Comparison of ENCODE assay signal across 10 cellular contexts in the genomic region with DNA sequence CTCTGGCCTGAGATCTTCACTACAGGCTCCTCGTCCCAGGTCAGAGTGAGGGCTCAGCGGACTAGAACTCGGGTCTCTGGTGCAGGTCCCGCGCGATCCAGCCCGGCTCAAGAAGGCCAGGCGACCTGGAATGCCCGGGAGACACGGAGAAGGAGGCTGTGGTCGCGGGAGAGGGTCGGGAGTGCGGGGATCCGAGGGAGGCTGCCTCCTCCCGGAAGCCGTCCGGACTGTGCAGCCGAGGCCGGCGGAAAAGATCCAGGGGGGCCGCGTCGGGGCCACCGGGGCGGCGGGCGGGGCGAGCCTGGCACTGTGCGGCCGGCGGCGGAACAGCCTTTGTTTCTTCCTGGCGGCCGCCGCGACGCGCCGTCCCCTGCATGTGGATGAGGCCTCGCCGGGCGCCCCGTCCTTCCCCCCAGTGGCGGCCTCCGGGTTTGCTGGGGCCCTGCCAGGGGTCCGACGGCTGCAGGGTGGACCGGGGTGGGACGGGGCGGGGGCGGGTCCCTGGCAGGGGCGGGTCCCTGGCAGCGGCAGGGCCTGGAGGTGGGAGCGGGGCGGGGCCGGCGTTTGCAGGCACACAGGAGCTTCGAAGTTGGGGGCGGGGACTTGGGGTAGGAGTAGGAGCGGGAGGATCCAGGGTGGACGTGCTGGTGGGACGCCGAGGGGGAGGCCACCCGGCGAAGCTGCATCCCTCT. TPM values are rescaled to one million over a fixed set of nuclear protein-coding genes. Genes with fewer than 3 reads are reported as not detected.
DNase-seq lines count a peak whose midpoint lies in the region; ATAC-seq lines count a peak whose summit lies in the region.
"Had no signal": no experiment of that assay in that cellular context is flagged by ENCODE, and none has a peak within 500 bp of the region (broad histone marks: within the 10 kb centered on the region; RNA-seq: fewer than 3 reads in every experiment).

No MANE protein-coding gene starts in this region.

- H3K27ac Mint-ChIP-seq in T-helper 17 cell: no peak overlapping the region
- H3K27ac Mint-ChIP-seq in stimulated activated memory B cell treated with anti-CD40 and anti-IgM and Interleukin-4, amounts not matched to agents 10 μg/mL and 1 μg/mL and 100 μg/mL, for 72 hours: no peak overlapping the region

- peak; percentile 63 for DNase-seq in NCI-H82 (lab: John Stamatoyannopoulos, UW)
- DNase-seq in NCI-H82 treated with DMSO at 0.1 percent for 48 hours (lab: John Stamatoyannopoulos, UW; ENCODE audit: unreplicated experiment): no peak
- DNase-seq in T-helper 17 cell: no peak
- no peak for DNase-seq in OCI-M2 (lab: John Stamatoyannopoulos, UW; ENCODE audit: unreplicated experiment)
- DNase-seq: activated CD4-positive, alpha-beta T cell treated with anti-CD3 and anti-CD28 coated beads for 4 hours had no signal

- no peaks in the 10 kb centered on the region for H3K36me3 ChIP-seq in iPS-18a (ENCODE audit: control insufficient read depth, low read depth, low read length)

- H3K27me3 ChIP-seq in iPS-18a (ENCODE audit: control insufficient read depth, insufficient read depth, low read length): peaks cover 50% of the 10 kb centered on the region

- H3K9me3 ChIP-seq in T-helper 17 cell (ENCODE audit: control insufficient read depth, low read length, poor library complexity, severe bottlenecking): no peaks in the 10 kb centered on the region
- H3K9me3 ChIP-seq in iPS-18a (ENCODE audit: control insufficient read depth, low read depth, low read length): peaks cover 12% of the 10 kb centered on the region

- H3K27ac ChIP-seq in iPS-18a (ENCODE audit: low read length): no peak overlapping the region

- peak overlapping the region; percentile 88 for H3K4me3 Mint-ChIP-seq in T-helper 17 cell
- peak overlapping the region; percentile 14 for H3K4me3 Mint-ChIP-seq in stimulated activated memory B cell treated with anti-CD40 and anti-IgM and Interleukin-4, amounts not matched to agents 10 μg/mL and 1 μg/mL and 100 μg/mL, for 72 hours

- peaks cover 17% of the 10 kb centered on the region for H3K9me3 Mint-ChIP-seq in stimulated activated memory B cell treated with anti-CD40 and anti-IgM and Interleukin-4, amounts not matched to agents 10 μg/mL and 1 μg/mL and 100 μg/mL, for 72 hours

- H3K4me1 Mint-ChIP-seq in T-helper 17 cell: peaks cover 4% of the 10 kb centered on the region
- H3K4me1 Mint-ChIP-seq in stimulated activated memory B cell treated with anti-CD40 and anti-IgM and Interleukin-4, amounts not matched to agents 10 μg/mL and 1 μg/mL and 100 μg/mL, for 72 hours: peaks cover 8% of the 10 kb centered on the region

- peaks cover 55% of the 10 kb centered on the region for H3K27me3 Mint-ChIP-seq in T-helper 17 cell
- peaks cover 74% of the 10 kb centered on the region for H3K27me3 Mint-ChIP-seq in stimulated activated memory B cell treated with anti-CD40 and anti-IgM and Interleukin-4, amounts not matched to agents 10 μg/mL and 1 μg/mL and 100 μg/mL, for 72 hours

- ATAC-seq in T-helper 17 cell: peak; percentile 47
- ATAC-seq in stimulated activated memory B cell treated with anti-CD40 and anti-IgM and Interleukin-4, amounts not matched to agents 10 μg/mL and 1 μg/mL and 100 μg/mL, for 72 hours: no peak
- ATAC-seq in GM21423 (IDR thresholded peaks at IDR 0.05; ENCODE audit: unreplicated experiment): no peak
- no peak for ATAC-seq in HG02973 (IDR thresholded peaks at IDR 0.05; ENCODE audit: unreplicated experiment)

- peaks cover 4% of the 10 kb centered on the region for H3K36me3 Mint-ChIP-seq in T-helper 17 cell (ENCODE audit: low read depth)
- H3K36me3 Mint-ChIP-seq in stimulated activated memory B cell treated with anti-CD40 and anti-IgM and Interleukin-4, amounts not matched to agents 10 μg/mL and 1 μg/mL and 100 μg/mL, for 72 hours: no peaks in the 10 kb centered on the region

- peak overlapping the region; percentile 43 for H3K4me3 ChIP-seq in iPS-18a (ENCODE audit: low read length)

- H3K4me1 ChIP-seq in iPS-18a (ENCODE audit: control insufficient read depth, low read depth, low read length): peaks cover 6% of the 10 kb centered on the region

- no peak overlapping the region for H3K9ac ChIP-seq in iPS-18a (ENCODE audit: low read length)

RNA-seq across cellular contexts. Expression of gene SLC7A10, which starts 1.0 kb away (rescaled TPM):
- not detected for total RNA-seq in T-helper 17 cell
- total RNA-seq: HT-29 had no signal

RNA-seq across cellular contexts. Expression of gene LRP3, which starts 32.6 kb away (rescaled TPM):
- total RNA-seq in T-helper 17 cell: under 1 TPM in 1 of 2 donors, not detected in 1; 0.52 TPM
- total RNA-seq: HT-29 had no signal
